Comparison of ENCODE assay signal across 22 cellular contexts in genomic region chr7:117065585-117066150, GRCh38.
"Had no signal": no experiment of that assay in that cellular context is flagged by ENCODE, and none has a peak within 500 bp of the region (broad histone marks: within the 10 kb centered on the region; RNA-seq: fewer than 3 reads in every experiment).

No MANE protein-coding gene starts in this region.

- H3K27ac Mint-ChIP-seq: activated CD4-positive, alpha-beta memory T cell treated with anti-CD3 and anti-CD28 coated beads for 36 hours; activated CD4-positive, alpha-beta T cell treated with anti-CD3 and anti-CD28 coated beads for 36 hours; activated naive CD8-positive, alpha-beta T cell treated with anti-CD3 and anti-CD28 coated beads, Interleukin-2, amount 10 ng/mL, durations not matched to agents 7 days and 5 days; activated T-helper 17 cell treated with anti-CD3 and anti-CD28 coated beads, Interleukin-2, amount 50 U/mL, for 72 hours; nephron progenitor cell; T-helper 2 cell treated with Interferon-gamma antibody and Interleukin-4, amounts not matched to agents 5 μg/mL and 100 μg/mL, for 36 hours had no signal

- H3K27me3 ChIP-seq: body of pancreas, esophagus muscularis mucosa, heart right ventricle had no signal

- H3K9me3 Mint-ChIP-seq: activated CD4-positive, alpha-beta memory T cell treated with anti-CD3 and anti-CD28 coated beads for 36 hours; activated naive CD8-positive, alpha-beta T cell treated with anti-CD3 and anti-CD28 coated beads, Interleukin-2, amount 10 ng/mL, durations not matched to agents 7 days and 5 days; activated T-helper 17 cell treated with anti-CD3 and anti-CD28 coated beads, Interleukin-2, amount 50 U/mL, for 72 hours; central memory CD8-positive, alpha-beta T cell; T-helper 2 cell treated with Interferon-gamma antibody and Interleukin-4, amounts not matched to agents 5 μg/mL and 100 μg/mL, for 36 hours had no signal

- H3K4me1 Mint-ChIP-seq: nephron progenitor cell had no signal

- H3K36me3 ChIP-seq: esophagus muscularis mucosa, heart right ventricle had no signal

- FAIRE-seq: endothelial cell of umbilical vein, islet of Langerhans, TTC549 had no signal

- DNase-seq: activated CD4-positive, alpha-beta memory T cell treated with anti-CD3 and anti-CD28 coated beads for 36 hours; activated CD4-positive, alpha-beta T cell treated with anti-CD3 and anti-CD28 coated beads for 36 hours; activated naive CD4-positive, alpha-beta T cell treated with Interleukin-2 at 50 U/mL for 16 hours; activated naive CD8-positive, alpha-beta T cell treated with anti-CD3 and anti-CD28 coated beads, Interleukin-2, amount 10 ng/mL, durations not matched to agents 7 days and 5 days; activated T-cell treated with anti-CD3 and anti-CD28 coated beads, Interleukin-2, amount 50 U/mL, for 1 hour; body of pancreas; cortex of kidney; effector CD4-positive, alpha-beta T cell; heart right ventricle; left colon; nephron progenitor cell; occipital lobe; retina; stimulated activated naive CD4-positive, alpha-beta T cell had no signal

- H3K36me3 Mint-ChIP-seq: activated CD4-positive, alpha-beta memory T cell treated with anti-CD3 and anti-CD28 coated beads for 36 hours; activated naive CD8-positive, alpha-beta T cell treated with anti-CD3 and anti-CD28 coated beads, Interleukin-2, amount 10 ng/mL, durations not matched to agents 7 days and 5 days had no signal

- H3K27me3 Mint-ChIP-seq: activated CD4-positive, alpha-beta memory T cell treated with anti-CD3 and anti-CD28 coated beads for 36 hours; activated CD4-positive, alpha-beta T cell treated with anti-CD3 and anti-CD28 coated beads for 36 hours; activated T-helper 17 cell treated with anti-CD3 and anti-CD28 coated beads, Interleukin-2, amount 50 U/mL, for 72 hours; central memory CD8-positive, alpha-beta T cell had no signal

- H3K27ac ChIP-seq: body of pancreas, esophagus muscularis mucosa, heart right ventricle had no signal

- H3K4me3 ChIP-seq: body of pancreas, esophagus muscularis mucosa, heart right ventricle, lung had no signal

- H3K9me3 ChIP-seq: body of pancreas, esophagus muscularis mucosa, heart right ventricle had no signal

- H3K4me3 Mint-ChIP-seq: activated CD4-positive, alpha-beta memory T cell treated with anti-CD3 and anti-CD28 coated beads for 36 hours; activated CD4-positive, alpha-beta T cell treated with anti-CD3 and anti-CD28 coated beads for 36 hours; activated naive CD8-positive, alpha-beta T cell treated with anti-CD3 and anti-CD28 coated beads, Interleukin-2, amount 10 ng/mL, durations not matched to agents 7 days and 5 days; activated T-helper 17 cell treated with anti-CD3 and anti-CD28 coated beads, Interleukin-2, amount 50 U/mL, for 72 hours; central memory CD8-positive, alpha-beta T cell; nephron progenitor cell; T-helper 2 cell treated with Interferon-gamma antibody and Interleukin-4, amounts not matched to agents 5 μg/mL and 100 μg/mL, for 36 hours had no signal

- ATAC-seq: activated CD4-positive, alpha-beta T cell treated with anti-CD3 and anti-CD28 coated beads for 36 hours; activated T-helper 17 cell treated with anti-CD3 and anti-CD28 coated beads, Interleukin-2, amount 50 U/mL, for 72 hours; body of pancreas; heart right ventricle; left colon had no signal
